1 cellular context compared by ENCODE assay signal in the genomic region with DNA sequence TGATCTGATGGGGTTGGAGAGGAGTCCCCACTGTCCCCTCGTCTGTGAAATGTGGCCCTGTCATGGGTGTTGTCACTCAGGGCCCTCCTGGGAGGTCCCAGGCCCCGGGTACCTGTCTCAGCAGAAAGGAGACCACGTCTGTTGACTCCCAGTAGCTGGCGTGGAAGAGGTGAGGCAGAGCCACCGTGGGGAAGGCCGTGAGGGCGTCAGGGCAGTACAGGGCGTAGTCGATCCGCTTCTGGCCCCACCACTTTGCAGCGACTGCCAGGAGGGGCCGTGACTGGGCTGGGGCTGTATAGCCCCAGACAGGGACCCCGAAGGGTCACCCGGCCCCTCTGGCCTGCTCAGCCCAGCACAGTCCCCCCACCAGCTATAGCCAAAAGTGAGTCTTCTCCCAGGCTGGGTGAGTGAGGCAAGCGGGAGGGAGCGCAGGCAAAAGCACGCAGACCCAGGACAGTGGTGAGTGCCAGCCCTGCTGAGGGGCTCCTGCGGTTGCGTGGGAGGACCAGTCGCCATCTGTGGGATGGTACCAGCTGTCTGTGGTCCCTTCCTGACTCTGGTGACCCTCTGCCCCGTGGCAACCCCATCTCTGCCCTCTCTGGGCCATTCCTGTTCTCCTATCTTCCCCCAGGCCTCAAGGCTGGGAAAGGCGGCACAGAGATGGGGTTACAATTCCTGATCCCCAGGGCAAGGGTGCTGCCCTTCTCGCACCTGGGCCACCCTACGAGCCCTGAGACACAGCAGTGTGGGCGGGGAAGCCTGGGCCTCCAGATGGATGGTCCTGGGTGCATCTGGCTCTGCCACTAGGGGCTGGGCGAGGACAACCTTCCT.
TF ChIP-seq lines count a peak whose summit lies in the region.

No MANE protein-coding gene starts in this region.

TF ChIP-seq in WTC11, 78 proteins besides CTCF, POLR2A, EP300 and RAD21:
- TF ChIP-seq HMGA2 (CRISPR knock-in tag; IDR thresholded peaks at IDR 0.05) = no peak
- TF ChIP-seq NR1H2 (CRISPR knock-in tag; IDR thresholded peaks at IDR 0.05) = no peak
- no peak for TF ChIP-seq ZNF416 (CRISPR knock-in tag; IDR thresholded peaks at IDR 0.05)
- TF ChIP-seq SOX15 (CRISPR knock-in tag; IDR thresholded peaks at IDR 0.05) = no peak
- no peak for TF ChIP-seq ZNF423 (CRISPR knock-in tag; IDR thresholded peaks at IDR 0.05)
- TF ChIP-seq, protein P1, sequence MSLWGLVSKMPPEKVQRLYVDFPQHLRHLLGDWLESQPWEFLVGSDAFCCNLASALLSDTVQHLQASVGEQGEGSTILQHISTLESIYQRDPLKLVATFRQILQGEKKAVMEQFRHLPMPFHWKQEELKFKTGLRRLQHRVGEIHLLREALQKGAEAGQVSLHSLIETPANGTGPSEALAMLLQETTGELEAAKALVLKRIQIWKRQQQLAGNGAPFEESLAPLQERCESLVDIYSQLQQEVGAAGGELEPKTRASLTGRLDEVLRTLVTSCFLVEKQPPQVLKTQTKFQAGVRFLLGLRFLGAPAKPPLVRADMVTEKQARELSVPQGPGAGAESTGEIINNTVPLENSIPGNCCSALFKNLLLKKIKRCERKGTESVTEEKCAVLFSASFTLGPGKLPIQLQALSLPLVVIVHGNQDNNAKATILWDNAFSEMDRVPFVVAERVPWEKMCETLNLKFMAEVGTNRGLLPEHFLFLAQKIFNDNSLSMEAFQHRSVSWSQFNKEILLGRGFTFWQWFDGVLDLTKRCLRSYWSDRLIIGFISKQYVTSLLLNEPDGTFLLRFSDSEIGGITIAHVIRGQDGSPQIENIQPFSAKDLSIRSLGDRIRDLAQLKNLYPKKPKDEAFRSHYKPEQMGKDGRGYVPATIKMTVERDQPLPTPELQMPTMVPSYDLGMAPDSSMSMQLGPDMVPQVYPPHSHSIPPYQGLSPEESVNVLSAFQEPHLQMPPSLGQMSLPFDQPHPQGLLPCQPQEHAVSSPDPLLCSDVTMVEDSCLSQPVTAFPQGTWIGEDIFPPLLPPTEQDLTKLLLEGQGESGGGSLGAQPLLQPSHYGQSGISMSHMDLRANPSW (CRISPR knock-in tag; conservative IDR thresholded peaks at IDR 0.05; ENCODE audit: low read depth) = no peak
- TF ChIP-seq JAZF1 (CRISPR knock-in tag; IDR thresholded peaks at IDR 0.05) = no peak
- TF ChIP-seq, protein P2, sequence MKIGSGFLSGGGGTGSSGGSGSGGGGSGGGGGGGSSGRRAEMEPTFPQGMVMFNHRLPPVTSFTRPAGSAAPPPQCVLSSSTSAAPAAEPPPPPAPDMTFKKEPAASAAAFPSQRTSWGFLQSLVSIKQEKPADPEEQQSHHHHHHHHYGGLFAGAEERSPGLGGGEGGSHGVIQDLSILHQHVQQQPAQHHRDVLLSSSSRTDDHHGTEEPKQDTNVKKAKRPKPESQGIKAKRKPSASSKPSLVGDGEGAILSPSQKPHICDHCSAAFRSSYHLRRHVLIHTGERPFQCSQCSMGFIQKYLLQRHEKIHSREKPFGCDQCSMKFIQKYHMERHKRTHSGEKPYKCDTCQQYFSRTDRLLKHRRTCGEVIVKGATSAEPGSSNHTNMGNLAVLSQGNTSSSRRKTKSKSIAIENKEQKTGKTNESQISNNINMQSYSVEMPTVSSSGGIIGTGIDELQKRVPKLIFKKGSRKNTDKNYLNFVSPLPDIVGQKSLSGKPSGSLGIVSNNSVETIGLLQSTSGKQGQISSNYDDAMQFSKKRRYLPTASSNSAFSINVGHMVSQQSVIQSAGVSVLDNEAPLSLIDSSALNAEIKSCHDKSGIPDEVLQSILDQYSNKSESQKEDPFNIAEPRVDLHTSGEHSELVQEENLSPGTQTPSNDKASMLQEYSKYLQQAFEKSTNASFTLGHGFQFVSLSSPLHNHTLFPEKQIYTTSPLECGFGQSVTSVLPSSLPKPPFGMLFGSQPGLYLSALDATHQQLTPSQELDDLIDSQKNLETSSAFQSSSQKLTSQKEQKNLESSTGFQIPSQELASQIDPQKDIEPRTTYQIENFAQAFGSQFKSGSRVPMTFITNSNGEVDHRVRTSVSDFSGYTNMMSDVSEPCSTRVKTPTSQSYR (CRISPR knock-in tag; IDR thresholded peaks at IDR 0.05) = no peak
- no peak for TF ChIP-seq ZBTB21 (CRISPR knock-in tag; IDR thresholded peaks at IDR 0.05; ENCODE audit: borderline replicate concordance)
- no peak for TF ChIP-seq ZNF263 (CRISPR knock-in tag; IDR thresholded peaks at IDR 0.05; ENCODE audit: low read depth)
- TF ChIP-seq, protein P3, sequence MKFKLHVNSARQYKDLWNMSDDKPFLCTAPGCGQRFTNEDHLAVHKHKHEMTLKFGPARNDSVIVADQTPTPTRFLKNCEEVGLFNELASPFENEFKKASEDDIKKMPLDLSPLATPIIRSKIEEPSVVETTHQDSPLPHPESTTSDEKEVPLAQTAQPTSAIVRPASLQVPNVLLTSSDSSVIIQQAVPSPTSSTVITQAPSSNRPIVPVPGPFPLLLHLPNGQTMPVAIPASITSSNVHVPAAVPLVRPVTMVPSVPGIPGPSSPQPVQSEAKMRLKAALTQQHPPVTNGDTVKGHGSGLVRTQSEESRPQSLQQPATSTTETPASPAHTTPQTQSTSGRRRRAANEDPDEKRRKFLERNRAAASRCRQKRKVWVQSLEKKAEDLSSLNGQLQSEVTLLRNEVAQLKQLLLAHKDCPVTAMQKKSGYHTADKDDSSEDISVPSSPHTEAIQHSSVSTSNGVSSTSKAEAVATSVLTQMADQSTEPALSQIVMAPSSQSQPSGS (CRISPR knock-in tag; IDR thresholded peaks at IDR 0.05; ENCODE audit: borderline replicate concordance, low read depth) = no peak
- no peak for TF ChIP-seq SP1 (CRISPR knock-in tag; conservative IDR thresholded peaks at IDR 0.05)
